ENCODE assay signal across 4 cellular contexts in the genomic region with DNA sequence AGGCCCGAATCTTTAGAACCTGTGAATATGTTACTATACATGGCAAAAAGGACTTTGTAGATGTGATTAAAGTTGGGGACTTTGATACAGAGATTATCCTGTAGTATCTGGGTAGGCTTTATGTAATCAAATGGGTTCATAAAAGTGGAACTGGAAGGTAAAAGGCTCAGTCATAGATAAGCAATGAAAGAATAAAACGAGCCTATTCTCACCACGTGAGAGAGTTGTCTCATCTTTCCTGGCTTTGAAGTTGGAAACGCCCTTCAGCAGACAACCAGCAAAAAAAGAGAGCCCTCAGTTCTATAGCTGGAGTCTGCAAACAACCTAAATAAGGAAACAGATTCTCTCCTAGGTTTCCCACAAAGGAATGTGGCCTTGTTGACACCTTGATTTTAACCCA.
"Had no signal": no experiment of that assay in that cellular context is flagged by ENCODE, and none has a peak within 500 bp of the region (broad histone marks: within the 10 kb centered on the region; RNA-seq: fewer than 3 reads in every experiment).

No MANE protein-coding gene starts in this region.

- H3K4me3 ChIP-seq: GM23338 had no signal

- ATAC-seq: GM23338 had no signal

- DNase-seq: H9, HCEC 1CT, IMR-90 had no signal
